ENCODE assay signal across 8 cellular contexts in the genomic region with DNA sequence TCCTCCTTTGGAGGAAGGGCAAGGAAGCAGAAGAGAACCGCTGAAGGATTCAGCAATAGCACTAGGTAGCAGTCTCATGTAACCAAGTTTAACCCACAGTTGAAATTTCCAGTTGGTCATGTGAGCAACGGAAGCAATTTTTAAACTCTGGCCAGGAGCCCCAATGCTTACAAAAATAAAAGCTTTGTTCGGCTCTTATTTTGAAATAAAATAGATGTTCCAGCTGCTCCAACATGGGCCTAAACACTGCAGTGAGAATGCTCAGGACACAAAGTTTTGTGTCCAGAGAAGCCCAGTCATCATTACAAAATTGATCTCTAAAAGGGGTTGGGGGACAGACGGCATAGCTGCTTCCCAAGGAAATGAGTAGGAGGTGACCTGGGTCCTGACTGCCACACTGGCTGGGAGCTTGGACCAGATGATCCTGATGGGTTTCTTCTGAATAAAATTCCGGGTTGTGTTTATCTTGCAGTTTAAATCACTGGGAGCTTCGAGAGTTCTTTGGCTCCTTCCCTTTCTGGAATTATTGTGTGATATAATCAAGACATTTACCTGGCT. TPM values are rescaled to one million over a fixed set of nuclear protein-coding genes. Genes with fewer than 3 reads are reported as not detected.
A peak's percentile ranks its signal among the peaks of the same experiment; 100 is the strongest.
DNase-seq lines count a peak whose midpoint lies in the region; ATAC-seq and TF ChIP-seq lines count a peak whose summit lies in the region.

No MANE protein-coding gene starts in this region.

- DNase-seq in AG20443 (ENCODE audit: low spot score) (peak; percentile 56), fibroblast of the conjunctiva (ENCODE audit: low read depth) (peak; percentile 26), progenitor cell of endocrine pancreas (ENCODE audit: low spot score, unreplicated experiment) (no peak), NCI-H748 (lab: John Stamatoyannopoulos, UW; ENCODE audit: unreplicated experiment) (no peak)
- DNase-seq in activated CD4-positive, alpha-beta T cell treated with anti-CD3 and anti-CD28 coated beads, Interleukin-2, amount 50 U/mL, for 4 hours = no peak

- peaks cover 15% of the 10 kb centered on the region for H3K4me1 ChIP-seq in skeletal muscle satellite cell (ENCODE audit: control insufficient read depth, insufficient read depth, low read length)

- no peaks in the 10 kb centered on the region for H3K27me3 Mint-ChIP-seq in progenitor cell of endocrine pancreas

- no peaks in the 10 kb centered on the region for H3K27me3 ChIP-seq in skeletal muscle satellite cell (ENCODE audit: control insufficient read depth, insufficient read depth, low read length)

- peak overlapping the region; percentile 66 for H3K9ac ChIP-seq in skeletal muscle satellite cell (ENCODE audit: low read depth, low read length)

- peaks cover 8% of the 10 kb centered on the region for H3K4me1 Mint-ChIP-seq in progenitor cell of endocrine pancreas (ENCODE audit: low read depth)

- H3K9me3 ChIP-seq in skeletal muscle satellite cell (replicated peaks; ENCODE audit: low read length) = no peaks in the 10 kb centered on the region

- peak overlapping the region; percentile 59 for H3K4me3 ChIP-seq in skeletal muscle satellite cell (ENCODE audit: low read length)

- peak; percentile 22 for ATAC-seq in GM21723 (IDR thresholded peaks at IDR 0.05; ENCODE audit: unreplicated experiment)
- peak; percentile 28 for ATAC-seq in SK-N-SH treated with all-trans-retinoic acid at 6 μM for 48 hours

- H3K36me3 Mint-ChIP-seq in progenitor cell of endocrine pancreas (ENCODE audit: insufficient read depth) = no peaks in the 10 kb centered on the region

- peak overlapping the region; percentile 86 for H3K4me2 ChIP-seq in skeletal muscle satellite cell (ENCODE audit: low read length)

- H3K9me3 Mint-ChIP-seq in progenitor cell of endocrine pancreas (ENCODE audit: low read depth) = no peaks in the 10 kb centered on the region

- no peak overlapping the region for H3K27ac Mint-ChIP-seq in progenitor cell of endocrine pancreas

- no peak overlapping the region for H3K4me3 Mint-ChIP-seq in progenitor cell of endocrine pancreas (ENCODE audit: low read depth)

- no peak for TF ChIP-seq CTCF in progenitor cell of endocrine pancreas (IDR thresholded peaks at IDR 0.05; ENCODE audit: unreplicated experiment)

- H3K36me3 ChIP-seq in skeletal muscle satellite cell (ENCODE audit: insufficient read depth, low read length) = no peaks in the 10 kb centered on the region

TF ChIP-seq in SK-N-SH treated with all-trans-retinoic acid at 6 μM for 48 hours, 23 proteins besides CTCF, POLR2A, EP300 and RAD21:
- TF ChIP-seq ZC3H10 (CRISPR knock-in tag; IDR thresholded peaks at IDR 0.05) (no peak), ESRRG (CRISPR knock-in tag; IDR thresholded peaks at IDR 0.05) (no peak)

RNA-seq across cellular contexts. Expression of gene TMEM140, which starts 0.5 kb away (rescaled TPM):
- 2.0 and 5.3 TPM in 2 replicates for total RNA-seq in skeletal muscle satellite cell (2012; rRNA removed)
- total RNA-seq in progenitor cell of endocrine pancreas = 0.14 TPM in 1 of 2 replicates, not detected in the other

RNA-seq across cellular contexts. Expression of gene CYREN, which starts 23.1 kb away (rescaled TPM):
- total RNA-seq in skeletal muscle satellite cell (2012; rRNA removed) = 32.8 and 35.7 TPM in 2 replicates
- total RNA-seq in progenitor cell of endocrine pancreas = 73.8 and 76.1 TPM in 2 replicates

Comparison
In these comparisons a context has a peak if more than half of its experiments do, and no peak if none do; other contexts are left out.
1. DNase-seq: peak in AG20443 (single experiment) and fibroblast of the conjunctiva (single experiment); none in progenitor cell of endocrine pancreas (single experiment), activated CD4-positive, alpha-beta T cell treated with anti-CD3 and anti-CD28 coated beads, Interleukin-2, amount 50 U/mL, for 4 hours (0 of 2) and NCI-H748 (single experiment).